In genomic region chr18:35478520-35479435, GRCh38 we compare ENCODE assay signal across 1 cellular context.
TF ChIP-seq lines count a peak whose summit lies in the region.

No MANE protein-coding gene starts in this region.

TF ChIP-seq in HepG2, 621 proteins besides CTCF, POLR2A, EP300 and RAD21 (continued from another document):
- TF ChIP-seq HMGXB3 (CRISPR knock-in tag; IDR thresholded peaks at IDR 0.05; ENCODE audit: borderline replicate concordance) (0 out of 2 replicates have a peak, but pooled peaks have one; percentile 28), BCL6 (CRISPR knock-in tag; IDR thresholded peaks at IDR 0.05) (peak; percentile 28; the same call in 1 of the 2 replicates), POLR2G (IDR thresholded peaks at IDR 0.05; ENCODE audit: low read depth, low read length) (peak; percentile 81), SAP130 (CRISPR knock-in tag; IDR thresholded peaks at IDR 0.05; ENCODE audit: low read depth) (peak; percentile 88), ZIK1 (CRISPR knock-in tag; IDR thresholded peaks at IDR 0.05; ENCODE audit: borderline replicate concordance, low read depth) (no peak), KLF16 (CRISPR knock-in tag; IDR thresholded peaks at IDR 0.05) (0 out of 4 replicates have a peak, but pooled peaks of 1 of the 2 experiments have one; percentile 35), ZNF678 (CRISPR knock-in tag; IDR thresholded peaks at IDR 0.05) (no peak), ELF1 (CRISPR knock-in tag; IDR thresholded peaks at IDR 0.05) (no peak), ZNF766 (CRISPR knock-in tag; IDR thresholded peaks at IDR 0.05; ENCODE audit: borderline replicate concordance) (no peak), ZNF75D (CRISPR knock-in tag; IDR thresholded peaks at IDR 0.05; ENCODE audit: borderline replicate concordance) (no peak), ZNF780A (CRISPR knock-in tag; IDR thresholded peaks at IDR 0.05) (no peak), FOXO4 (CRISPR knock-in tag; conservative IDR thresholded peaks at IDR 0.05) (no peak), FOXK2 (IDR thresholded peaks at IDR 0.05) (peak; percentile 29; the same call in 1 of the 2 replicates), ARID2 (CRISPR knock-in tag; IDR thresholded peaks at IDR 0.05; ENCODE audit: borderline replicate concordance) (no peak), ERF (CRISPR knock-in tag; IDR thresholded peaks at IDR 0.05) (0 out of 2 replicates have a peak, but pooled peaks have one; percentile 20), ZNF850 (CRISPR knock-in tag; conservative IDR thresholded peaks at IDR 0.05) (no peak), KMT2B (CRISPR knock-in tag; IDR thresholded peaks at IDR 0.05) (no peak), ZNF660 (CRISPR knock-in tag; IDR thresholded peaks at IDR 0.05; ENCODE audit: borderline replicate concordance, low read depth) (no peak), HMG20A (CRISPR knock-in tag; IDR thresholded peaks at IDR 0.05; ENCODE audit: borderline replicate concordance) (peak; percentile 76; the same call in 1 of the 2 replicates), RCOR2 (CRISPR knock-in tag; IDR thresholded peaks at IDR 0.05) (no peak; the same call in none of the 2 replicates), GATAD1 (CRISPR knock-in tag; IDR thresholded peaks at IDR 0.05) (0 out of 2 replicates have a peak, but pooled peaks have one; percentile 17)
- TF ChIP-seq, protein P1, sequence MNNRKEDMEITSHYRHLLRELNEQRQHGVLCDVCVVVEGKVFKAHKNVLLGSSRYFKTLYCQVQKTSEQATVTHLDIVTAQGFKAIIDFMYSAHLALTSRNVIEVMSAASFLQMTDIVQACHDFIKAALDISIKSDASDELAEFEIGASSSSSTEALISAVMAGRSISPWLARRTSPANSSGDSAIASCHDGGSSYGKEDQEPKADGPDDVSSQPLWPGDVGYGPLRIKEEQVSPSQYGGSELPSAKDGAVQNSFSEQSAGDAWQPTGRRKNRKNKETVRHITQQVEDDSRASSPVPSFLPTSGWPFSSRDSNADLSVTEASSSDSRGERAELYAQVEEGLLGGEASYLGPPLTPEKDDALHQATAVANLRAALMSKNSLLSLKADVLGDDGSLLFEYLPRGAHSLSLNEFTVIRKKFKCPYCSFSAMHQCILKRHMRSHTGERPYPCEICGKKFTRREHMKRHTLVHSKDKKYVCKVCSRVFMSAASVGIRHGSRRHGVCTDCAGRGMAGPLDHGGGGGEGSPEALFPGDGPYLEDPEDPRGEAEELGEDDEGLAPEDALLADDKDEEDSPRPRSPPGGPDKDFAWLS (CRISPR knock-in tag; IDR thresholded peaks at IDR 0.05; ENCODE audit: borderline replicate concordance): no peak
- TF ChIP-seq, protein P2, sequence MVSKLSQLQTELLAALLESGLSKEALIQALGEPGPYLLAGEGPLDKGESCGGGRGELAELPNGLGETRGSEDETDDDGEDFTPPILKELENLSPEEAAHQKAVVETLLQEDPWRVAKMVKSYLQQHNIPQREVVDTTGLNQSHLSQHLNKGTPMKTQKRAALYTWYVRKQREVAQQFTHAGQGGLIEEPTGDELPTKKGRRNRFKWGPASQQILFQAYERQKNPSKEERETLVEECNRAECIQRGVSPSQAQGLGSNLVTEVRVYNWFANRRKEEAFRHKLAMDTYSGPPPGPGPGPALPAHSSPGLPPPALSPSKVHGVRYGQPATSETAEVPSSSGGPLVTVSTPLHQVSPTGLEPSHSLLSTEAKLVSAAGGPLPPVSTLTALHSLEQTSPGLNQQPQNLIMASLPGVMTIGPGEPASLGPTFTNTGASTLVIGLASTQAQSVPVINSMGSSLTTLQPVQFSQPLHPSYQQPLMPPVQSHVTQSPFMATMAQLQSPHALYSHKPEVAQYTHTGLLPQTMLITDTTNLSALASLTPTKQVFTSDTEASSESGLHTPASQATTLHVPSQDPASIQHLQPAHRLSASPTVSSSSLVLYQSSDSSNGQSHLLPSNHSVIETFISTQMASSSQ (IDR thresholded peaks at IDR 0.05; ENCODE audit: low read depth): no peak
- TF ChIP-seq, protein P2 (CRISPR knock-in tag; IDR thresholded peaks at IDR 0.05; ENCODE audit: borderline replicate concordance): no peak
